In the genomic region with DNA sequence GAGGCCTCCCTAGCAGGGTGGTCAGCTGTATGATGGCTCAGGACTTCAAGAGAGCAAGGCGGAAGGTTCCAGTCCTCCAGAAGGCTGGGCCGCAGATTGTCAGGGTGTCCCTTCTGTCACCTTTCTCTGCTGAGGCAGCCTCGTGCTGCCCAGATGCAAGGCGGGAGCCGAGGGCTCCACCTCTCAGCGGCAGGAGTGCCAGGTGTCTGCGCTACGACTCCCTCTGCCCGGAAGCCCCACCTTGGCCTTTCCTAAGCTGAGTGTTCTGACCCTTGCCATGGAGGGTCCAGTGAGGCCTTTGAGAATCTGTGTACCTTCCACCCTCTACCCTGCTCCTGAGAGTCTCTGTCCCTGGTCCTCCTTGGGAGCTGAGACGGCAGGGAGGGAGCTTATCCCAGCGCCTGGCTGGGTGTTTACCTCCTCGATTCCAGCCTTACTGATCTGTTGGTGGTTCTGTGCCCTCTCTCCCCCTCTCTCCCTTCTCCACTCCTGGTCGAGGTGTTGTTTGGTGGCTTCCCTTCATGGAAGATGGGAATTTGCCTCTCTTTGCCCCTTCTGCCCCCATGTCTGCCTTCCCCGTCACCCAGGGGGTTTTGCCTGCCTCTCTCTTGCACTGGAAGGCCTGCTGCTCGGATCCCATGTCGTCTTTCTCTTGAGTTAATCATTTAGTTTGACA, we compare ENCODE assay signal across 20 cellular contexts. TPM values are rescaled to one million over a fixed set of nuclear protein-coding genes. Genes with fewer than 3 reads are reported as not detected.
"Had no signal": no experiment of that assay in that cellular context is flagged by ENCODE, and none has a peak within 500 bp of the region (broad histone marks: within the 10 kb centered on the region; RNA-seq: fewer than 3 reads in every experiment).

No MANE protein-coding gene starts in this region.

- H3K27ac Mint-ChIP-seq: activated naive CD8-positive, alpha-beta T cell; progenitor cell of endocrine pancreas; T-helper 2 cell treated with Interferon-gamma antibody and Interleukin-4, amounts not matched to agents 5 μg/mL and 100 μg/mL, for 36 hours had no signal

- H3K4me3 ChIP-seq: mucosa of descending colon, SJCRH30, smooth muscle cell, upper lobe of right lung had no signal

- H3K27ac ChIP-seq: SJCRH30, upper lobe of right lung had no signal

- H3K9me3 Mint-ChIP-seq: naive thymus-derived CD4-positive, alpha-beta T cell; stimulated activated naive CD8-positive, alpha-beta T cell treated with anti-CD3 and anti-CD28 coated beads, Interleukin-15, amount 100 ng/mL, for 72 hours; T-helper 2 cell treated with Interferon-gamma antibody and Interleukin-4, amounts not matched to agents 5 μg/mL and 100 μg/mL, for 36 hours had no signal

- H3K27me3 ChIP-seq: SJCRH30, upper lobe of right lung had no signal

- DNase-seq: activated effector memory CD4-positive, alpha-beta T cell treated with anti-CD3 and anti-CD28 coated beads, Interleukin-2, amount 50 U/mL, for 16 hours; activated T-cell treated with anti-CD3 and anti-CD28 coated beads for 4 hours; anterior cingulate cortex; cerebellar nuclear complex; dermis blood vessel endothelial cell; erythroblast; mucosa of descending colon; naive thymus-derived CD4-positive, alpha-beta T cell; occipital lobe; right cardiac atrium; SJCRH30; stimulated activated naive CD8-positive, alpha-beta T cell treated with anti-CD3 and anti-CD28 coated beads, Interleukin-15, amount 100 ng/mL, for 72 hours; SW 1271; upper lobe of right lung had no signal

- H3K27me3 Mint-ChIP-seq: activated naive CD8-positive, alpha-beta T cell; naive thymus-derived CD4-positive, alpha-beta T cell; progenitor cell of endocrine pancreas; stimulated activated naive CD8-positive, alpha-beta T cell treated with anti-CD3 and anti-CD28 coated beads, Interleukin-15, amount 100 ng/mL, for 72 hours had no signal

- H3K4me3 Mint-ChIP-seq: activated naive CD8-positive, alpha-beta T cell; naive thymus-derived CD4-positive, alpha-beta T cell; stimulated activated naive CD8-positive, alpha-beta T cell treated with anti-CD3 and anti-CD28 coated beads, Interleukin-15, amount 100 ng/mL, for 72 hours; T-helper 2 cell treated with Interferon-gamma antibody and Interleukin-4, amounts not matched to agents 5 μg/mL and 100 μg/mL, for 36 hours had no signal

- H3K9me3 ChIP-seq: mucosa of descending colon, SJCRH30, upper lobe of right lung had no signal

- H3K36me3 ChIP-seq: upper lobe of right lung had no signal

- ATAC-seq: left lobe of liver; mucosa of descending colon; naive thymus-derived CD4-positive, alpha-beta T cell; right cardiac atrium; stimulated activated naive CD8-positive, alpha-beta T cell treated with anti-CD3 and anti-CD28 coated beads, Interleukin-15, amount 100 ng/mL, for 72 hours; upper lobe of right lung had no signal

RNA-seq across cellular contexts. Expression of a gene that starts 2.2 kb away (rescaled TPM):
- total RNA-seq: dermis blood vessel endothelial cell; mucosa of descending colon; naive thymus-derived CD4-positive, alpha-beta T cell; occipital lobe; right cardiac atrium; SJCRH30; temporal lobe had no signal
